ENCODE assay signal across 8 cellular contexts in the genomic region with DNA sequence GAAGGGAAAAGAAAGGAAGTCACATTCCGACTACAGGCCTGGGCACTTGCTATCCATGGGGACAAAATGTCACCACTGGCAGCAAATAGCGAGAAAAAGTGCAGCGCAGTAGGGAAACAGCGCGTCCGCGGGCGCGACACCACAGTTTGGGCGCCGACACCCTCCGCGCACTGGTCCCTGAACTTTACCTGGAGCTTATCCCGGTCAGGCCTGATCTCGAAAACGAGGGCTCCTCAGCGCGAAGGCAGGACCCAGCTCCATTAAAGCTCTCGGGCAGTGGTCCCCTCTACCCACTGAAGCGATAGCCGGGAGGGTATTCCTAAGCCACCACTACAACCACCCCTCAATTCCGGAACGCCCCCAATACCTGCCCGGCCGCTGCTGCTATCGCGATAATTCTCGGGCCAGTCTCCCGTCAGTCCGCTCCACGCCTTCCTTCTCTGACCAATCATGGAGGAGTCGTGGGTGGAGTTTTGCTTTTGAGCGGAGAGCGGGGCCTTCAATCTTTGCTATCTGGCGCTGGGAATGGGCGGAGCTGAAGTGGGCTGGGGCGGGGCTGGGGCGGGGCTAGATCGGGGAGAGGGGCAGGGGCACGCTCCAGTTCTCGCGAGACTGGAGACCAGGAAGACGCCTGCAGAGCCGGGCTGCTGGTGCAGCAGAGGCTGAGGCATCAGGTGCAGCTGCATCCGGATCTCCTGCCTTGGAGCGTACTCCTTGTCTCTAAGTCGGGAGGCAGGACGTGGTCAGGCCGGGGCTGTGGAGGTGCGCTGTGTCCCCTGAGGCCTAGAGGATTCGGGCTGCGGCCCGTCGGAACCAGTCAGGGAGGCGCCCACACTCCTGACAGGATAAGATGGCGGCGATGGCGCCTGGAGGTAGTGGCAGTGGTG. TPM values are rescaled to one million over a fixed set of nuclear protein-coding genes. Genes with fewer than 3 reads are reported as not detected.
DNase-seq lines count a peak whose midpoint lies in the region; ATAC-seq, FAIRE-seq and TF ChIP-seq lines count a peak whose summit lies in the region.

A gene with protein sequence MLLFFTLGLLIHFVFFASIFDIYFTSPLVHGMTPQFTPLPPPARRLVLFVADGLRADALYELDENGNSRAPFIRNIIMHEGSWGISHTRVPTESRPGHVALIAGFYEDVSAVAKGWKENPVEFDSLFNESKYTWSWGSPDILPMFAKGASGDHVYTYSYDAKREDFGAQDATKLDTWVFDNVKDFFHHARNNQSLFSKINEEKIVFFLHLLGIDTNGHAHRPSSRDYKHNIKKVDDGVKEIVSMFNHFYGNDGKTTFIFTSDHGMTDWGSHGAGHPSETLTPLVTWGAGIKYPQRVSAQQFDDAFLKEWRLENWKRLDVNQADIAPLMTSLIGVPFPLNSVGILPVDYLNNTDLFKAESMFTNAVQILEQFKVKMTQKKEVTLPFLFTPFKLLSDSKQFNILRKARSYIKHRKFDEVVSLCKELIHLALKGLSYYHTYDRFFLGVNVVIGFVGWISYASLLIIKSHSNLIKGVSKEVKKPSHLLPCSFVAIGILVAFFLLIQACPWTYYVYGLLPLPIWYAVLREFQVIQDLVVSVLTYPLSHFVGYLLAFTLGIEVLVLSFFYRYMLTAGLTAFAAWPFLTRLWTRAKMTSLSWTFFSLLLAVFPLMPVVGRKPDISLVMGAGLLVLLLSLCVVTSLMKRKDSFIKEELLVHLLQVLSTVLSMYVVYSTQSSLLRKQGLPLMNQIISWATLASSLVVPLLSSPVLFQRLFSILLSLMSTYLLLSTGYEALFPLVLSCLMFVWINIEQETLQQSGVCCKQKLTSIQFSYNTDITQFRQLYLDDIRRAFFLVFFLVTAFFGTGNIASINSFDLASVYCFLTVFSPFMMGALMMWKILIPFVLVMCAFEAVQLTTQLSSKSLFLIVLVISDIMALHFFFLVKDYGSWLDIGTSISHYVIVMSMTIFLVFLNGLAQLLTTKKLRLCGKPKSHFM (minus strand): TSS at position 401 of the 887 bp plus-strand sequence. CDS start 25,703 bp downstream, outside the sequence.
A gene with protein sequence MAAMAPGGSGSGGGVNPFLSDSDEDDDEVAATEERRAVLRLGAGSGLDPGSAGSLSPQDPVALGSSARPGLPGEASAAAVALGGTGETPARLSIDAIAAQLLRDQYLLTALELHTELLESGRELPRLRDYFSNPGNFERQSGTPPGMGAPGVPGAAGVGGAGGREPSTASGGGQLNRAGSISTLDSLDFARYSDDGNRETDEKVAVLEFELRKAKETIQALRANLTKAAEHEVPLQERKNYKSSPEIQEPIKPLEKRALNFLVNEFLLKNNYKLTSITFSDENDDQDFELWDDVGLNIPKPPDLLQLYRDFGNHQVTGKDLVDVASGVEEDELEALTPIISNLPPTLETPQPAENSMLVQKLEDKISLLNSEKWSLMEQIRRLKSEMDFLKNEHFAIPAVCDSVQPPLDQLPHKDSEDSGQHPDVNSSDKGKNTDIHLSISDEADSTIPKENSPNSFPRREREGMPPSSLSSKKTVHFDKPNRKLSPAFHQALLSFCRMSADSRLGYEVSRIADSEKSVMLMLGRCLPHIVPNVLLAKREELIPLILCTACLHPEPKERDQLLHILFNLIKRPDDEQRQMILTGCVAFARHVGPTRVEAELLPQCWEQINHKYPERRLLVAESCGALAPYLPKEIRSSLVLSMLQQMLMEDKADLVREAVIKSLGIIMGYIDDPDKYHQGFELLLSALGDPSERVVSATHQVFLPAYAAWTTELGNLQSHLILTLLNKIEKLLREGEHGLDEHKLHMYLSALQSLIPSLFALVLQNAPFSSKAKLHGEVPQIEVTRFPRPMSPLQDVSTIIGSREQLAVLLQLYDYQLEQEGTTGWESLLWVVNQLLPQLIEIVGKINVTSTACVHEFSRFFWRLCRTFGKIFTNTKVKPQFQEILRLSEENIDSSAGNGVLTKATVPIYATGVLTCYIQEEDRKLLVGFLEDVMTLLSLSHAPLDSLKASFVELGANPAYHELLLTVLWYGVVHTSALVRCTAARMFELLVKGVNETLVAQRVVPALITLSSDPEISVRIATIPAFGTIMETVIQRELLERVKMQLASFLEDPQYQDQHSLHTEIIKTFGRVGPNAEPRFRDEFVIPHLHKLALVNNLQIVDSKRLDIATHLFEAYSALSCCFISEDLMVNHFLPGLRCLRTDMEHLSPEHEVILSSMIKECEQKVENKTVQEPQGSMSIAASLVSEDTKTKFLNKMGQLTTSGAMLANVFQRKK (plus strand): TSS at position 600 of the 887 bp plus-strand sequence. CDS start 251 bp downstream, at position 851.

- no peak for TF ChIP-seq CTCF in AG04449 (IDR thresholded peaks at IDR 0.05; ENCODE audit: insufficient read depth, low read length, missing control alignments)
- no peak for TF ChIP-seq CTCF in WI38 (IDR thresholded peaks at IDR 0.05; ENCODE audit: low read depth, low read length)
- no peak for TF ChIP-seq CTCF in cardiac fibroblast (IDR thresholded peaks at IDR 0.05; ENCODE audit: low read depth, low read length)

- POLR2A ChIA-PET in AG04449 (lab: Yijun Ruan, JAX): interaction anchor here (0.5 to 0.6 kb wide), 2 partner anchors 11 to 1411 kb away, joined by 3 read pairs; no protein-coding TSS in a partner anchor

- peak; percentile 95 for ATAC-seq in GM18907 (IDR thresholded peaks at IDR 0.05; ENCODE audit: unreplicated experiment)
- ATAC-seq in HG03159 (IDR thresholded peaks at IDR 0.05; ENCODE audit: unreplicated experiment): peak; percentile 90

- 0% methylated on average over 57 to 58 of the region's 58 CpGs for WGBS in small intestine, 3 donors

- no peaks in the 10 kb centered on the region for H3K27me3 ChIP-seq in small intestine (ENCODE audit: control insufficient read depth in 2 of 2, insufficient read depth in 2 of 2, low read length in 2 of 2)

- H3K27ac ChIP-seq in small intestine (ENCODE audit: low read depth in 1 of 2, low read length in 1 of 2): peak within 1 kb of the TSS; percentile 78 to 94

- CTCF ChIA-PET in AG04449 (lab: Yijun Ruan, JAX): interaction anchor here (0.7 to 9.0 kb wide), 7 partner anchors 11 to 398 kb away, joined by 3 to 111 read pairs (median 4); no protein-coding TSS in a partner anchor

- H3K4me1 ChIP-seq in small intestine (ENCODE audit: control insufficient read depth in 2 of 2, insufficient read depth in 1 of 2, low read depth in 1 of 2, low read length in 1 of 2): peaks cover 0 to 7% of the 10 kb centered on the region in 2 donors

- H3K36me3 ChIP-seq in small intestine (ENCODE audit: control insufficient read depth in 2 of 2, insufficient read depth in 2 of 2, low read length in 2 of 2): no peaks in the 10 kb centered on the region

- DNase-seq in AG04449 (ENCODE audit: low read depth, low spot score) (peak; percentile 85), NCI-H2227 treated with DMSO at 0.1 percent for 48 hours (lab: John Stamatoyannopoulos, UW) (peak; percentile 94), cardiac fibroblast (ENCODE audit: low read depth in 2 of 2) (peak; percentile 99), iPS-NIHi11 (ENCODE audit: low spot score) (peak; percentile 99), small intestine (peak; percentile 100)

- H3K4me3 ChIP-seq in AG04449 (ENCODE audit: low read depth, low read length): peak within 1 kb of the TSS; percentile 98
- H3K4me3 ChIP-seq in WI38 (ENCODE audit: low read depth, low read length): peak within 1 kb of the TSS; percentile 83
- H3K4me3 ChIP-seq in cardiac fibroblast (replicated peaks in 1 of 2; ENCODE audit: low read depth in 2 of 2, low read length in 2 of 2): peak within 1 kb of the TSS; percentile 97 to 99
- peak within 1 kb of the TSS; percentile 89 to 96 for H3K4me3 ChIP-seq in small intestine (ENCODE audit: low read depth in 1 of 2, low read length in 2 of 2)

- no peak for FAIRE-seq in small intestine (lab: Jason Lieb, UNC)

- no peaks in the 10 kb centered on the region for H3K9me3 ChIP-seq in small intestine (ENCODE audit: control insufficient read depth, low read depth)

RNA-seq across cellular contexts. Expression of the first gene that starts in this region (rescaled TPM):
- 1 to 10 TPM; 2.2 to 9.0 (median 2.5) TPM for polyA plus RNA-seq in small intestine

RNA-seq across cellular contexts. Expression of the second gene that starts in this region (rescaled TPM):
- polyA plus RNA-seq in small intestine: 10 to 100 TPM in 2 of 3 donors, 1 to 10 TPM in 1; 8.6 to 11.3 (median 11.0) TPM

Comparison
In these comparisons a context has a peak if more than half of its experiments do, and no peak if none do; other contexts are left out.
1. Peak in every context shown above with its lines: DNase-seq, ATAC-seq, H3K4me3 ChIP-seq and H3K27ac ChIP-seq.